ENCODE assay signal across 8 cellular contexts in genomic region chrX:47144626-47145407, GRCh38. TPM values are rescaled to one million over a fixed set of nuclear protein-coding genes. Genes with fewer than 3 reads are reported as not detected.
DNase-seq lines count a peak whose midpoint lies in the region; ATAC-seq and TF ChIP-seq lines count a peak whose summit lies in the region.

Gene NDUFB11, minus strand, starts transcription at chrX:47144702. Its CDS starts 23 bp downstream, at chrX:47144679.
Gene RBM10, plus strand, starts transcription at chrX:47145221. Its CDS starts 2,261 bp downstream, at chrX:47147482.

- no peaks in the 10 kb centered on the region for H3K9me3 ChIP-seq in muscle layer of colon (ENCODE audit: low read length)

- H3K36me3 Mint-ChIP-seq in activated T-cell treated with anti-CD3 and anti-CD28 coated beads, Interleukin-2, amount 50 U/mL, for 24 hours (ENCODE audit: low read depth) = peaks cover 60% of the 10 kb centered on the region

- peaks cover 0 to 5% of the 10 kb centered on the region in 2 donors for H3K27me3 ChIP-seq in muscle layer of colon (ENCODE audit: control insufficient read depth in 1 of 2, insufficient read depth in 2 of 2, low read length in 2 of 2)

- peak within 1 kb of the TSS; percentile 71 for H3K9ac ChIP-seq in muscle layer of colon (ENCODE audit: low read length)

- peaks cover 23% of the 10 kb centered on the region for H3K4me1 Mint-ChIP-seq in activated T-cell treated with anti-CD3 and anti-CD28 coated beads, Interleukin-2, amount 50 U/mL, for 24 hours (ENCODE audit: low read depth)

- peaks cover 22% of the 10 kb centered on the region for H3K27me3 Mint-ChIP-seq in activated T-cell treated with anti-CD3 and anti-CD28 coated beads, Interleukin-2, amount 50 U/mL, for 24 hours

- peak within 1 kb of the TSS; percentile 56 to 73 for H3K4me3 ChIP-seq in muscle layer of colon (ENCODE audit: low read depth in 1 of 2, low read length in 2 of 2)

- peak within 1 kb of the TSS; percentile 100 for H3K27ac Mint-ChIP-seq in activated T-cell treated with anti-CD3 and anti-CD28 coated beads, Interleukin-2, amount 50 U/mL, for 24 hours

- peaks cover 3% of the 10 kb centered on the region for H3K36me3 ChIP-seq in muscle layer of colon (ENCODE audit: insufficient read depth, low read length)

- peaks cover 24% of the 10 kb centered on the region for H3K4me1 ChIP-seq in muscle layer of colon (ENCODE audit: insufficient read depth, low read length)

- TF ChIP-seq POLR2A in erythroblast (IDR thresholded peaks at IDR 0.05; ENCODE audit: low read length) = peak; percentile 81

- H3K9me3 Mint-ChIP-seq in activated T-cell treated with anti-CD3 and anti-CD28 coated beads, Interleukin-2, amount 50 U/mL, for 24 hours = no peaks in the 10 kb centered on the region

- H3K27ac ChIP-seq in muscle layer of colon (ENCODE audit: low read depth, low read length) = peak within 1 kb of the TSS; percentile 83

- DNase-seq in DMS79 treated with DMSO at 0.1 percent for 48 hours (lab: John Stamatoyannopoulos, UW) (peak; percentile 79), KG1 (lab: John Stamatoyannopoulos, UW) (peak; percentile 62), erythroblast (lab: John Stamatoyannopoulos, UW) (peak; percentile 95)
- peak; percentile 89 for DNase-seq in activated T-cell treated with anti-CD3 and anti-CD28 coated beads, Interleukin-2, amount 50 U/mL, for 24 hours
- peak; percentile 75 for DNase-seq in stimulated activated CD8-positive, alpha-beta memory T cell treated with anti-CD3 and anti-CD28 coated beads, Interleukin-7, amount 100 ng/mL, for 24 hours (ENCODE audit: low read depth)

- H3K4me3 Mint-ChIP-seq in activated T-cell treated with anti-CD3 and anti-CD28 coated beads, Interleukin-2, amount 50 U/mL, for 24 hours = peak within 1 kb of the TSS; percentile 99

- ATAC-seq in GM21723 (IDR thresholded peaks at IDR 0.05; ENCODE audit: unreplicated experiment) = peak; percentile 88

TF ChIP-seq in PFSK-1, 5 proteins besides CTCF, POLR2A, EP300 and RAD21:
- TF ChIP-seq REST (IDR thresholded peaks at IDR 0.05; ENCODE audit: insufficient read depth in 1 of 2, low read depth in 2 of 2, low read length in 2 of 2) (no peak), TAF1 (IDR thresholded peaks at IDR 0.05; ENCODE audit: borderline replicate concordance, insufficient read depth, low read length) (peak; percentile 79), FOXP2 (optimal IDR thresholded peaks at IDR 0.05; ENCODE audit: borderline replicate concordance, extremely low read depth, extremely low read length, insufficient read depth) (no peak), SIN3A (IDR thresholded peaks at IDR 0.05; ENCODE audit: borderline replicate concordance, insufficient read depth, low read length) (peak; percentile 12; the same call in 1 of the 2 replicates), POLR2AphosphoS5 (IDR thresholded peaks at IDR 0.05; ENCODE audit: low read depth, low read length) (peak; percentile 82)

RNA-seq across cellular contexts. Expression of gene NDUFB11, which starts in this region (rescaled TPM):
- 170 TPM for polyA plus RNA-seq in PFSK-1 (2012; ENCODE audit: insufficient read length, low read depth)

RNA-seq across cellular contexts. Expression of gene RBM10, which starts in this region (rescaled TPM):
- 56.5 TPM for polyA plus RNA-seq in PFSK-1 (2012; ENCODE audit: insufficient read length, low read depth)

Comparison
In these comparisons a context has a peak if more than half of its experiments do, and no peak if none do; other contexts are left out.
1. Peak in every context shown above with its lines: DNase-seq, ATAC-seq, H3K4me3 ChIP-seq and H3K27ac ChIP-seq.